In genomic region chr20:44613575-44613974, GRCh38 we compare ENCODE assay signal across 18 cellular contexts. TPM values are rescaled to one million over a fixed set of nuclear protein-coding genes. Genes with fewer than 3 reads are reported as not detected.
DNase-seq lines count a peak whose midpoint lies in the region; ATAC-seq, FAIRE-seq and TF ChIP-seq lines count a peak whose summit lies in the region.
"Had no signal": no experiment of that assay in that cellular context is flagged by ENCODE, and none has a peak within 500 bp of the region (broad histone marks: within the 10 kb centered on the region; RNA-seq: fewer than 3 reads in every experiment).

No MANE protein-coding gene starts in this region.

- H3K9me3 Mint-ChIP-seq in naive thymus-derived CD8-positive, alpha-beta T cell: no peaks in the 10 kb centered on the region
- H3K9me3 Mint-ChIP-seq: WTC11 had no signal

- H3K27ac ChIP-seq in left ventricle myocardium inferior (replicated peaks) (peak overlapping the region; percentile 91), angular gyrus (ENCODE audit: low read depth, low read length) (peak overlapping the region; percentile 32), upper lobe of right lung (no peak overlapping the region)
- H3K27ac ChIP-seq: Peyer's patch had no signal

- peaks cover 0 to 8% (median 8%) of the 10 kb centered on the region in 3 donors for H3K36me3 Mint-ChIP-seq in naive thymus-derived CD8-positive, alpha-beta T cell

- POLR2A ChIA-PET in naive thymus-derived CD8-positive, alpha-beta T cell (lab: Charles Lee): interaction anchor here (0.7 to 6.8 kb wide), 3 partner anchors 31 to 92 kb away, joined by 3 to 84 read pairs (median 7); partner anchors contain the start of gene SERINC3

- intact Hi-C loops in left ventricle myocardium inferior (cut with micrococcal nuclease): no loop called here
- intact Hi-C loops in left ventricle myocardium superior (cut with micrococcal nuclease): loop anchor here (10.0 kb wide), 1 partner anchor 229 kb away; no protein-coding TSS in a partner anchor
- intact Hi-C loops in upper lobe of right lung (cut with DNase I): loop anchor here (10.0 kb wide), 1 partner anchor 229 kb away; no protein-coding TSS in a partner anchor

- peak overlapping the region; percentile 97 to 100 (median 98) for H3K27ac Mint-ChIP-seq in naive thymus-derived CD8-positive, alpha-beta T cell
- H3K27ac Mint-ChIP-seq: progenitor cell of endocrine pancreas, WTC11 had no signal

- H3K27me3 ChIP-seq in left ventricle myocardium inferior (ENCODE audit: low read depth) (no peaks in the 10 kb centered on the region), upper lobe of right lung (no peaks in the 10 kb centered on the region)
- H3K27me3 ChIP-seq: adrenal gland, Peyer's patch, upper lobe of left lung had no signal

- peaks cover 50% of the 10 kb centered on the region for H3K36me3 ChIP-seq in left ventricle myocardium inferior
- peaks cover 52% of the 10 kb centered on the region for H3K36me3 ChIP-seq in upper lobe of right lung

- peaks cover 0 to 3% (median 0%) of the 10 kb centered on the region in 5 donors for H3K27me3 Mint-ChIP-seq in naive thymus-derived CD8-positive, alpha-beta T cell
- H3K27me3 Mint-ChIP-seq: progenitor cell of endocrine pancreas had no signal

- H3K4me3 Mint-ChIP-seq in naive thymus-derived CD8-positive, alpha-beta T cell: peak overlapping the region in 3 of 10 donors; percentile 5 to 67 (median 9)
- H3K4me3 Mint-ChIP-seq: WTC11 had no signal

- TF ChIP-seq CTCF in left ventricle myocardium inferior (IDR thresholded peaks at IDR 0.05; ENCODE audit: borderline replicate concordance): no peak
- TF ChIP-seq CTCF in upper lobe of right lung (IDR thresholded peaks at IDR 0.05): no peak

- H3K4me1 ChIP-seq in left ventricle myocardium inferior (peaks cover 100% of the 10 kb centered on the region), upper lobe of right lung (peaks cover 47% of the 10 kb centered on the region)

- DNase-seq in left ventricle myocardium inferior: no peak
- no peak for DNase-seq in left ventricle myocardium superior
- peak in 1 of 10 donors; percentile 40 for DNase-seq in naive thymus-derived CD8-positive, alpha-beta T cell
- peak; percentile 43 for DNase-seq in upper lobe of right lung
- no peak for DNase-seq in GM19239 (ENCODE audit: insufficient read length, low spot score)
- DNase-seq in islet precursor cell: no peak
- DNase-seq in glomerular visceral epithelial cell (ENCODE audit: extremely low spot score): no peak
- DNase-seq: activated CD8-positive, alpha-beta memory T cell treated with anti-CD3 and anti-CD28 coated beads, Interleukin-2, amount 50 U/mL, for 48 hours; adrenal gland; NCI-H2029 treated with DMSO at 0.1 percent for 48 hours; NCI-H526 treated with DMSO at 0.1 percent for 48 hours; Peyer's patch; SW 1271; upper lobe of left lung had no signal

- no peak for ATAC-seq in left ventricle myocardium superior
- no peak for ATAC-seq in naive thymus-derived CD8-positive, alpha-beta T cell
- ATAC-seq in upper lobe of right lung: no peak
- ATAC-seq: WTC11 had no signal

- no peak for FAIRE-seq in GM19239 (lab: Jason Lieb, UNC)
- FAIRE-seq: colon had no signal

- peaks cover 48 to 85% (median 77%) of the 10 kb centered on the region in 4 donors for H3K4me1 Mint-ChIP-seq in naive thymus-derived CD8-positive, alpha-beta T cell

- H3K9me3 ChIP-seq in left ventricle myocardium inferior (replicated peaks) (no peaks in the 10 kb centered on the region), upper lobe of right lung (no peaks in the 10 kb centered on the region)
- H3K9me3 ChIP-seq: adrenal gland, Peyer's patch, upper lobe of left lung had no signal

- no peak overlapping the region for H3K4me3 ChIP-seq in left ventricle myocardium inferior
- no peak overlapping the region for H3K4me3 ChIP-seq in upper lobe of right lung
- H3K4me3 ChIP-seq: adrenal gland, Peyer's patch, upper lobe of left lung had no signal

RNA-seq across cellular contexts. Expression of gene PKIG, which starts 31.2 kb away (rescaled TPM):
- total RNA-seq in left ventricle myocardium inferior: 172 TPM
- total RNA-seq in left ventricle myocardium superior: 195 TPM
- total RNA-seq in naive thymus-derived CD8-positive, alpha-beta T cell: 1 to 10 TPM; 8.2 to 9.0 TPM
- polyA plus RNA-seq in naive thymus-derived CD8-positive, alpha-beta T cell: 1 to 10 TPM; 6.1 to 8.1 (median 6.4) TPM
- total RNA-seq in upper lobe of right lung: 88.8 TPM

RNA-seq across cellular contexts. Expression of gene ADA, which starts 37.9 kb away (rescaled TPM):
- 6.7 TPM for total RNA-seq in left ventricle myocardium inferior
- 8.5 TPM for total RNA-seq in left ventricle myocardium superior
- total RNA-seq in naive thymus-derived CD8-positive, alpha-beta T cell: 10 to 100 TPM; 24.1 to 24.2 TPM
- 10 to 100 TPM; 31.2 to 47.1 (median 38.2) TPM for polyA plus RNA-seq in naive thymus-derived CD8-positive, alpha-beta T cell
- total RNA-seq in upper lobe of right lung: 5.8 TPM
